Comparison of ENCODE assay signal across 12 cellular contexts in the genomic region with DNA sequence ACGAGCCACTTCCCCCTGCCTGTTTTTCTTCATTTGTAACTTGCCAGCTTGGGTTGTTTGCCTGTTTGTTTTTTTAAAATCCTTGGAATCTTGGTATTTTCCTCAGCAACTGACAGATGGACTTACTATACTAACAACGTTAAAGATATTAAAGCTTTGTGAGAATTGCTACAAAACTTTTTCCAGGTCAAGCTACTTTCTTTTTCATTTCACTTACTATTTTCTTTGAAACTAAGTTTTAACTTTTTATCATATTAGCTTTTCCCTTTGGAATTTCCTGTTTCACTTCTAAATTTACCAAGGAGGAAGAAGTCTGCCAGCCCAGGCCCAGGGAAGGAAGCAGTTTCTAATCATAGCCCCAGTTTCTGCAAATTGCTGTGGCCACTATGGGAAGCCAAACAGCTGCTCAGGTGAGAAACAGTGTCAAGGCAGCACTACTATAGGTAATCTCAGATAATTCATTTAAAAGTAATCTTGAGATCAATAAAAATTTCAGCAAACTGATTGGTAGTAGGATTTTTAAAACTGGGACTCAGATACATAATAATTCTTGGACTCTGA. TPM values are rescaled to one million over a fixed set of nuclear protein-coding genes. Genes with fewer than 3 reads are reported as not detected.
DNase-seq lines count a peak whose midpoint lies in the region; ATAC-seq, FAIRE-seq and TF ChIP-seq lines count a peak whose summit lies in the region.
"Had no signal": no experiment of that assay in that cellular context is flagged by ENCODE, and none has a peak within 500 bp of the region (broad histone marks: within the 10 kb centered on the region; RNA-seq: fewer than 3 reads in every experiment).

No MANE protein-coding gene starts in this region.

- DNase-seq in ELR (ENCODE audit: low read depth) = peak; percentile 7
- DNase-seq in astrocyte of the spinal cord (ENCODE audit: low read depth, low spot score) = peak; percentile 37
- DNase-seq in right atrium auricular region (ENCODE audit: low spot score) = no peak
- DNase-seq in small intestine = peak; percentile 61
- no peak for DNase-seq in activated CD4-positive, alpha-beta T cell treated with anti-CD3 and anti-CD28 coated beads, Interleukin-2, amount 50 U/mL, for 1 hour
- DNase-seq in activated CD8-positive, alpha-beta memory T cell treated with anti-CD3 and anti-CD28 coated beads, Interleukin-2, amount 50 U/mL, for 48 hours = no peak
- DNase-seq in activated CD4-positive, alpha-beta T cell treated with anti-CD3 and anti-CD28 coated beads for 1 hour = no peak
- DNase-seq: activated effector memory CD4-positive, alpha-beta T cell treated with Interleukin-2 at 50 U/mL for 16 hours; CD4-positive, CD25-positive, alpha-beta regulatory T cell; mammary epithelial cell; NCI-H524 had no signal

- 21 to 32% (median 21%) methylated on average over 2 of the region's 2 CpGs for WGBS in small intestine, 3 donors

- H3K4me3 ChIP-seq in astrocyte of the spinal cord (ENCODE audit: low read depth, low read length) (no peak overlapping the region), right atrium auricular region (peak overlapping the region in 1 of 2 donors; percentile 0), small intestine (ENCODE audit: low read depth in 1 of 2, low read length in 2 of 2) (no peak overlapping the region)

- no peaks in the 10 kb centered on the region for H3K27me3 ChIP-seq in right atrium auricular region
- no peaks in the 10 kb centered on the region for H3K27me3 ChIP-seq in small intestine (ENCODE audit: control insufficient read depth in 2 of 2, insufficient read depth in 2 of 2, low read length in 2 of 2)

- H3K27ac ChIP-seq in right atrium auricular region (peak overlapping the region; percentile 48 to 71), small intestine (ENCODE audit: low read depth in 1 of 2, low read length in 1 of 2) (peak overlapping the region in 1 of 2 donors; percentile 64)

- in situ Hi-C loops in astrocyte of the spinal cord (cut with HindIII; ENCODE audit: low sequenced_read_pairs) = no loop called here

- H3K9me3 ChIP-seq in right atrium auricular region (no peaks in the 10 kb centered on the region), small intestine (ENCODE audit: control insufficient read depth, low read depth) (no peaks in the 10 kb centered on the region)

- peaks cover 0 to 70% of the 10 kb centered on the region in 2 donors for H3K4me1 ChIP-seq in right atrium auricular region
- peaks cover 0 to 3% of the 10 kb centered on the region in 2 donors for H3K4me1 ChIP-seq in small intestine (ENCODE audit: control insufficient read depth in 2 of 2, insufficient read depth in 1 of 2, low read depth in 1 of 2, low read length in 1 of 2)

- ATAC-seq in HG03571 (IDR thresholded peaks at IDR 0.05; ENCODE audit: unreplicated experiment) = no peak

- FAIRE-seq in small intestine (lab: Jason Lieb, UNC) = no peak

- H3K36me3 ChIP-seq in right atrium auricular region (no peaks in the 10 kb centered on the region), small intestine (ENCODE audit: control insufficient read depth in 2 of 2, insufficient read depth in 2 of 2, low read length in 2 of 2) (no peaks in the 10 kb centered on the region)

- TF ChIP-seq CTCF in astrocyte of the spinal cord (IDR thresholded peaks at IDR 0.05; ENCODE audit: low read depth, low read length) = no peak
- no peak for TF ChIP-seq CTCF in right atrium auricular region (IDR thresholded peaks at IDR 0.05)

RNA-seq across cellular contexts. Expression of gene CYFIP1, which starts 18.4 kb away (rescaled TPM):
- total RNA-seq in right atrium auricular region = 10 to 100 TPM; 21.1 to 32.7 TPM
- polyA plus RNA-seq in small intestine = 10 to 100 TPM; 35.9 to 59.9 (median 43.7) TPM

Comparison
In these comparisons a context has a peak if more than half of its experiments do, and no peak if none do; other contexts are left out.
1. DNase-seq: peak in ELR (single experiment), astrocyte of the spinal cord (single experiment) and small intestine (single experiment); none in right atrium auricular region (single experiment), activated CD4-positive, alpha-beta T cell treated with anti-CD3 and anti-CD28 coated beads, Interleukin-2, amount 50 U/mL, for 1 hour (single experiment), activated CD8-positive, alpha-beta memory T cell treated with anti-CD3 and anti-CD28 coated beads, Interleukin-2, amount 50 U/mL, for 48 hours (single experiment) and activated CD4-positive, alpha-beta T cell treated with anti-CD3 and anti-CD28 coated beads for 1 hour (single experiment).